Comparison of ENCODE assay signal across 29 cellular contexts in genomic region chr15:77998592-77998991, GRCh38.
"Had no signal": no experiment of that assay in that cellular context is flagged by ENCODE, and none has a peak within 500 bp of the region (broad histone marks: within the 10 kb centered on the region; RNA-seq: fewer than 3 reads in every experiment).

No MANE protein-coding gene starts in this region.

- H3K27me3 ChIP-seq: brain microvascular endothelial cell, cardiac muscle cell had no signal

- FAIRE-seq: K562 had no signal

- H3K4me3 ChIP-seq: cardiac muscle cell, K562 had no signal

- DNase-seq: activated B cell treated with CpG ODN at 0.5 μM for 24 hours; activated CD4-positive, alpha-beta memory T cell treated with anti-CD3 and anti-CD28 coated beads for 36 hours; activated CD4-positive, alpha-beta T cell treated with anti-CD3 and anti-CD28 coated beads for 4 hours; activated CD4-positive, alpha-beta T cell treated with anti-CD3 and anti-CD28 coated beads, Interleukin-2, amount 50 U/mL, for 1 hour; activated CD4-positive, CD25-positive, alpha-beta regulatory T cell treated with anti-CD3 and anti-CD28 coated beads, Interleukin-2, amount 50 U/mL, for 72 hours; activated CD8-positive, alpha-beta memory T cell treated with anti-CD3 and anti-CD28 coated beads, Interleukin-2, amount 50 U/mL, for 4 hours; activated effector memory CD4-positive, alpha-beta T cell treated with Interleukin-2 at 50 U/mL for 16 hours; activated naive CD4-positive, alpha-beta T cell treated with anti-CD3 and anti-CD28 coated beads, Interleukin-2, amount 10 ng/mL, durations not matched to agents 7 days and 5 days; activated naive CD8-positive, alpha-beta T cell treated with anti-CD3 and anti-CD28 coated beads, Interleukin-2, amount 50 U/mL, for 24 hours; activated T-cell treated with anti-CD3 and anti-CD28 coated beads for 4 hours; activated T-cell treated with anti-CD3 and anti-CD28 coated beads, Interleukin-2, amount 50 U/mL, for 48 hours; anterior cingulate cortex; brain microvascular endothelial cell; IMR-90; NCI-H1092 treated with DMSO at 0.1 percent for 48 hours; NCI-H1417; NCI-H1930; NCI-H2081 treated with DMSO at 0.1 percent for 48 hours; NCI-H345; NCI-H524 treated with DMSO at 0.1 percent for 48 hours; OCI-M1; Right ventricle myocardium superior; SW 1271; T-helper 1 cell; T-helper 2 cell; T-helper 9 cell had no signal

- H3K36me3 ChIP-seq: cardiac muscle cell had no signal

- H3K27ac ChIP-seq: brain microvascular endothelial cell, cardiac muscle cell, VCaP had no signal

- ATAC-seq: activated naive CD8-positive, alpha-beta T cell treated with anti-CD3 and anti-CD28 coated beads, Interleukin-2, amount 50 U/mL, for 24 hours; K562 had no signal
